ENCODE assay signal across 1 cellular context in genomic region chr2:95313296-95314265, GRCh38.
TF ChIP-seq lines count a peak whose summit lies in the region.

No MANE protein-coding gene starts in this region.

TF ChIP-seq in K562, 482 proteins besides CTCF, POLR2A, EP300 and RAD21:
- TF ChIP-seq ZZZ3 (IDR thresholded peaks at IDR 0.05) (no peak), RFX1 (IDR thresholded peaks at IDR 0.05) (peak; percentile 47; the same call in 1 of the 2 replicates), PTRF (tag; IDR thresholded peaks at IDR 0.05) (no peak), ZKSCAN3 (CRISPR knock-in tag; IDR thresholded peaks at IDR 0.05) (no peak)
TF ChIP-seq in K562: peak in this region for 1.
